In the genomic region with DNA sequence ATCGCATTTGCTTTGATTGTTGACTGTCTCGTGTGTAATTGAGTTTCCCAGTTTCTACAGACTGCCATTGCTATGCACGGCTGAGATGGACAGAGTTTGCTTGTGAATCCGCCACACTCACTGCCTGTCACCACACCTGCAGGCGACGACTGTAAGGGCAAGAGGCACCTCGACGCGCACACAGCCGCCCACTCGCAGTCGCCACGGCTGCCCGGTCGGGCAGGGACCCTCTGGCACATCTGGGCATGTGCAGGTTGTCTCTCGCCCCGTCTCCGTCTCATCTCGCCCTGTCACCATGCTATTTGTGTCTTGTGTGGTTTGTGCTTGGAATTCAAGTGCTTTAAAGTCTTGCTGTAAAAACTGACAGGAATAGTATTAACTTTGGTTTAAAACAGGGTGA, we compare ENCODE assay signal across 1 cellular context.
TF ChIP-seq lines count a peak whose summit lies in the region.

No MANE protein-coding gene starts in this region.

TF ChIP-seq in H1, 55 proteins besides CTCF, POLR2A, EP300 and RAD21:
- no peak for TF ChIP-seq BACH1 (IDR thresholded peaks at IDR 0.05; ENCODE audit: low read length)
- no peak for TF ChIP-seq ZNF274 (IDR thresholded peaks at IDR 0.05; ENCODE audit: borderline replicate concordance, extremely low read depth, low read length)
- TF ChIP-seq TBP (IDR thresholded peaks at IDR 0.05; ENCODE audit: low read depth, low read length) = no peak
- no peak for TF ChIP-seq RXRA (IDR thresholded peaks at IDR 0.05; ENCODE audit: insufficient read depth, low read depth, low read length)
- TF ChIP-seq SUZ12 (IDR thresholded peaks at IDR 0.05; ENCODE audit: low read length) = no peak
- no peak for TF ChIP-seq SIX5 (IDR thresholded peaks at IDR 0.05; ENCODE audit: low read depth, low read length)
- no peak for TF ChIP-seq NANOG (IDR thresholded peaks at IDR 0.05; ENCODE audit: insufficient read depth, low read depth, low read length, poor library complexity, severe bottlenecking)
- TF ChIP-seq, protein P1, sequence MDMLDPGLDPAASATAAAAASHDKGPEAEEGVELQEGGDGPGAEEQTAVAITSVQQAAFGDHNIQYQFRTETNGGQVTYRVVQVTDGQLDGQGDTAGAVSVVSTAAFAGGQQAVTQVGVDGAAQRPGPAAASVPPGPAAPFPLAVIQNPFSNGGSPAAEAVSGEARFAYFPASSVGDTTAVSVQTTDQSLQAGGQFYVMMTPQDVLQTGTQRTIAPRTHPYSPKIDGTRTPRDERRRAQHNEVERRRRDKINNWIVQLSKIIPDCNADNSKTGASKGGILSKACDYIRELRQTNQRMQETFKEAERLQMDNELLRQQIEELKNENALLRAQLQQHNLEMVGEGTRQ (IDR thresholded peaks at IDR 0.05; ENCODE audit: low read length) = no peak
- TF ChIP-seq SIN3A (conservative IDR thresholded peaks at IDR 0.05 in 1 of 2, IDR thresholded peaks at IDR 0.05 in 1 of 2; ENCODE audit: low read depth in 1 of 2, low read length in 2 of 2) = no peak
- no peak for TF ChIP-seq BRCA1 (IDR thresholded peaks at IDR 0.05; ENCODE audit: low read depth, low read length)
- TF ChIP-seq SAP30 (IDR thresholded peaks at IDR 0.05; ENCODE audit: insufficient read depth, insufficient replicate concordance, low read length) = no peak
- TF ChIP-seq HDAC6 (IDR thresholded peaks at IDR 0.05; ENCODE audit: low read depth, low read length) = no peak
- no peak for TF ChIP-seq BCL11A (IDR thresholded peaks at IDR 0.05; ENCODE audit: low read depth in 2 of 2, low read length in 2 of 2)
- TF ChIP-seq CBX5 (IDR thresholded peaks at IDR 0.05; ENCODE audit: low read depth, low read length) = no peak
- TF ChIP-seq NRF1 (IDR thresholded peaks at IDR 0.05; ENCODE audit: low read depth, low read length) = no peak
- TF ChIP-seq EGR1 (IDR thresholded peaks at IDR 0.05; ENCODE audit: borderline replicate concordance, low read depth, low read length) = no peak
- no peak for TF ChIP-seq TCF12 (IDR thresholded peaks at IDR 0.05; ENCODE audit: low read depth, low read length)
- TF ChIP-seq, protein P2, sequence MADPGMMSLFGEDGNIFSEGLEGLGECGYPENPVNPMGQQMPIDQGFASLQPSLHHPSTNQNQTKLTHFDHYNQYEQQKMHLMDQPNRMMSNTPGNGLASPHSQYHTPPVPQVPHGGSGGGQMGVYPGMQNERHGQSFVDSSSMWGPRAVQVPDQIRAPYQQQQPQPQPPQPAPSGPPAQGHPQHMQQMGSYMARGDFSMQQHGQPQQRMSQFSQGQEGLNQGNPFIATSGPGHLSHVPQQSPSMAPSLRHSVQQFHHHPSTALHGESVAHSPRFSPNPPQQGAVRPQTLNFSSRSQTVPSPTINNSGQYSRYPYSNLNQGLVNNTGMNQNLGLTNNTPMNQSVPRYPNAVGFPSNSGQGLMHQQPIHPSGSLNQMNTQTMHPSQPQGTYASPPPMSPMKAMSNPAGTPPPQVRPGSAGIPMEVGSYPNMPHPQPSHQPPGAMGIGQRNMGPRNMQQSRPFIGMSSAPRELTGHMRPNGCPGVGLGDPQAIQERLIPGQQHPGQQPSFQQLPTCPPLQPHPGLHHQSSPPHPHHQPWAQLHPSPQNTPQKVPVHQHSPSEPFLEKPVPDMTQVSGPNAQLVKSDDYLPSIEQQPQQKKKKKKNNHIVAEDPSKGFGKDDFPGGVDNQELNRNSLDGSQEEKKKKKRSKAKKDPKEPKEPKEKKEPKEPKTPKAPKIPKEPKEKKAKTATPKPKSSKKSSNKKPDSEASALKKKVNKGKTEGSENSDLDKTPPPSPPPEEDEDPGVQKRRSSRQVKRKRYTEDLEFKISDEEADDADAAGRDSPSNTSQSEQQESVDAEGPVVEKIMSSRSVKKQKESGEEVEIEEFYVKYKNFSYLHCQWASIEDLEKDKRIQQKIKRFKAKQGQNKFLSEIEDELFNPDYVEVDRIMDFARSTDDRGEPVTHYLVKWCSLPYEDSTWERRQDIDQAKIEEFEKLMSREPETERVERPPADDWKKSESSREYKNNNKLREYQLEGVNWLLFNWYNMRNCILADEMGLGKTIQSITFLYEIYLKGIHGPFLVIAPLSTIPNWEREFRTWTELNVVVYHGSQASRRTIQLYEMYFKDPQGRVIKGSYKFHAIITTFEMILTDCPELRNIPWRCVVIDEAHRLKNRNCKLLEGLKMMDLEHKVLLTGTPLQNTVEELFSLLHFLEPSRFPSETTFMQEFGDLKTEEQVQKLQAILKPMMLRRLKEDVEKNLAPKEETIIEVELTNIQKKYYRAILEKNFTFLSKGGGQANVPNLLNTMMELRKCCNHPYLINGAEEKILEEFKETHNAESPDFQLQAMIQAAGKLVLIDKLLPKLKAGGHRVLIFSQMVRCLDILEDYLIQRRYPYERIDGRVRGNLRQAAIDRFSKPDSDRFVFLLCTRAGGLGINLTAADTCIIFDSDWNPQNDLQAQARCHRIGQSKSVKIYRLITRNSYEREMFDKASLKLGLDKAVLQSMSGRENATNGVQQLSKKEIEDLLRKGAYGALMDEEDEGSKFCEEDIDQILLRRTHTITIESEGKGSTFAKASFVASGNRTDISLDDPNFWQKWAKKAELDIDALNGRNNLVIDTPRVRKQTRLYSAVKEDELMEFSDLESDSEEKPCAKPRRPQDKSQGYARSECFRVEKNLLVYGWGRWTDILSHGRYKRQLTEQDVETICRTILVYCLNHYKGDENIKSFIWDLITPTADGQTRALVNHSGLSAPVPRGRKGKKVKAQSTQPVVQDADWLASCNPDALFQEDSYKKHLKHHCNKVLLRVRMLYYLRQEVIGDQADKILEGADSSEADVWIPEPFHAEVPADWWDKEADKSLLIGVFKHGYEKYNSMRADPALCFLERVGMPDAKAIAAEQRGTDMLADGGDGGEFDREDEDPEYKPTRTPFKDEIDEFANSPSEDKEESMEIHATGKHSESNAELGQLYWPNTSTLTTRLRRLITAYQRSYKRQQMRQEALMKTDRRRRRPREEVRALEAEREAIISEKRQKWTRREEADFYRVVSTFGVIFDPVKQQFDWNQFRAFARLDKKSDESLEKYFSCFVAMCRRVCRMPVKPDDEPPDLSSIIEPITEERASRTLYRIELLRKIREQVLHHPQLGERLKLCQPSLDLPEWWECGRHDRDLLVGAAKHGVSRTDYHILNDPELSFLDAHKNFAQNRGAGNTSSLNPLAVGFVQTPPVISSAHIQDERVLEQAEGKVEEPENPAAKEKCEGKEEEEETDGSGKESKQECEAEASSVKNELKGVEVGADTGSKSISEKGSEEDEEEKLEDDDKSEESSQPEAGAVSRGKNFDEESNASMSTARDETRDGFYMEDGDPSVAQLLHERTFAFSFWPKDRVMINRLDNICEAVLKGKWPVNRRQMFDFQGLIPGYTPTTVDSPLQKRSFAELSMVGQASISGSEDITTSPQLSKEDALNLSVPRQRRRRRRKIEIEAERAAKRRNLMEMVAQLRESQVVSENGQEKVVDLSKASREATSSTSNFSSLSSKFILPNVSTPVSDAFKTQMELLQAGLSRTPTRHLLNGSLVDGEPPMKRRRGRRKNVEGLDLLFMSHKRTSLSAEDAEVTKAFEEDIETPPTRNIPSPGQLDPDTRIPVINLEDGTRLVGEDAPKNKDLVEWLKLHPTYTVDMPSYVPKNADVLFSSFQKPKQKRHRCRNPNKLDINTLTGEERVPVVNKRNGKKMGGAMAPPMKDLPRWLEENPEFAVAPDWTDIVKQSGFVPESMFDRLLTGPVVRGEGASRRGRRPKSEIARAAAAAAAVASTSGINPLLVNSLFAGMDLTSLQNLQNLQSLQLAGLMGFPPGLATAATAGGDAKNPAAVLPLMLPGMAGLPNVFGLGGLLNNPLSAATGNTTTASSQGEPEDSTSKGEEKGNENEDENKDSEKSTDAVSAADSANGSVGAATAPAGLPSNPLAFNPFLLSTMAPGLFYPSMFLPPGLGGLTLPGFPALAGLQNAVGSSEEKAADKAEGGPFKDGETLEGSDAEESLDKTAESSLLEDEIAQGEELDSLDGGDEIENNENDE (IDR thresholded peaks at IDR 0.05; ENCODE audit: insufficient replicate concordance, low read length) = no peak
- TF ChIP-seq TAF1 (IDR thresholded peaks at IDR 0.05; ENCODE audit: low read depth, low read length) = no peak
